In the genomic region with DNA sequence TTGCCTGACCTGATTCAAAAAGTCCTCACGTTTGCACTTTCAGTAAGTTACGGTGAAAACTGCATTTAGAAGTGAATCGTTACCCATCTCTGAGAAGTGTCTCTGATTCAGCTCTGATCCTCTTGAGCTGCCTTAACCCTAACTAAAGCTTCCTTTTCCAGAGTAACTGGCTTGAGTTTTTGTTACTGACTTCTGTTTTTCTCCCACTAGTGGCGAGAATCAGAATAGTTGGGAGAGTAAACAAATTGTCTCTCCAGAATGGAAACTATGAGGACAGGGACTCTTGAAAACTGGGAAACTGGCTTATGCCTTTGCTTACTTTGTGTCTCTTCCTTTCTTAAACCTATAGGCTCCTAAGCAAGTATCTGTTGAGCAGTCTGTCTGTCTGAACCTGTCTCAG, we compare ENCODE assay signal across 9 cellular contexts. TPM values are rescaled to one million over a fixed set of nuclear protein-coding genes. Genes with fewer than 3 reads are reported as not detected.
DNase-seq lines count a peak whose midpoint lies in the region; ATAC-seq and TF ChIP-seq lines count a peak whose summit lies in the region.
"Had no signal": no experiment of that assay in that cellular context is flagged by ENCODE, and none has a peak within 500 bp of the region (broad histone marks: within the 10 kb centered on the region; RNA-seq: fewer than 3 reads in every experiment).

No MANE protein-coding gene starts in this region.

- no peak for DNase-seq in HFF-Myc (ENCODE audit: extremely low read depth, low read depth)
- peak; percentile 22 for DNase-seq in astrocyte of the hippocampus (ENCODE audit: low read depth, low spot score)
- peak; percentile 72 for DNase-seq in mesenchymal stem cell
- DNase-seq in left lobe of liver (ENCODE audit: low spot score) = no peak
- no peak for DNase-seq in NCI-H524 treated with DMSO at 0.1 percent for 48 hours (lab: John Stamatoyannopoulos, UW)
- no peak for DNase-seq in stomach
- DNase-seq: activated CD4-positive, alpha-beta T cell treated with anti-CD3 and anti-CD28 coated beads for 4 hours had no signal

- no peak overlapping the region for H2AK5ac ChIP-seq in mesenchymal stem cell (ENCODE audit: low read length, severe bottlenecking)

- peaks cover 8% of the 10 kb centered on the region for H3K79me1 ChIP-seq in mesenchymal stem cell (replicated peaks; ENCODE audit: low read length, poor library complexity, severe bottlenecking)

- no peaks in the 10 kb centered on the region for H3K9me3 ChIP-seq in mesenchymal stem cell (ENCODE audit: control insufficient read depth, low read length)
- H3K9me3 ChIP-seq in stomach = no peaks in the 10 kb centered on the region

- no peak overlapping the region for H3K4me3 ChIP-seq in HFF-Myc (replicated peaks; ENCODE audit: low read depth, low read length)
- no peak overlapping the region for H3K4me3 ChIP-seq in mesenchymal stem cell (ENCODE audit: insufficient read depth in 1 of 2, low read depth in 1 of 2, low read length in 2 of 2)
- no peak overlapping the region for H3K4me3 ChIP-seq in stomach

- no peak for TF ChIP-seq POLR2A in stomach (IDR thresholded peaks at IDR 0.05)

- no peak overlapping the region for H3K23ac ChIP-seq in mesenchymal stem cell (ENCODE audit: low read length in 2 of 2)

- H3K9ac ChIP-seq in mesenchymal stem cell (ENCODE audit: low read length) = peak overlapping the region; percentile 10

- H4K8ac ChIP-seq in mesenchymal stem cell (ENCODE audit: low read length) = no peak overlapping the region

- no peak overlapping the region for H3K14ac ChIP-seq in mesenchymal stem cell (ENCODE audit: low read length in 2 of 2)

- H2BK120ac ChIP-seq in mesenchymal stem cell (ENCODE audit: low read depth, low read length) = no peak overlapping the region

- H3K27ac ChIP-seq in C4-2B (no peak overlapping the region), mesenchymal stem cell (ENCODE audit: low read length, poor library complexity, severe bottlenecking) (no peak overlapping the region), stomach (peak overlapping the region in 2 of 5 donors; percentile 18 to 65)

- no peak overlapping the region for H3K18ac ChIP-seq in mesenchymal stem cell (ENCODE audit: low read depth in 1 of 2, low read length in 2 of 2)

- no peak overlapping the region for H2AFZ ChIP-seq in mesenchymal stem cell (ENCODE audit: low read depth, low read length)

- ATAC-seq in HG02571 (IDR thresholded peaks at IDR 0.05; ENCODE audit: unreplicated experiment) = no peak
- ATAC-seq in left lobe of liver = no peak

- H3K4me1 ChIP-seq in mesenchymal stem cell (ENCODE audit: control insufficient read depth, insufficient read depth, low read depth, low read length) (peaks cover 5% of the 10 kb centered on the region), stomach (peaks cover 9 to 42% (median 27%) of the 10 kb centered on the region in 4 donors)

- no peak overlapping the region for H2BK5ac ChIP-seq in mesenchymal stem cell (ENCODE audit: low read depth, low read length, poor library complexity, severe bottlenecking)

- H3K4me2 ChIP-seq in mesenchymal stem cell (ENCODE audit: low read length, poor library complexity, severe bottlenecking) = no peak overlapping the region

- H3K36me3 ChIP-seq in mesenchymal stem cell (ENCODE audit: control insufficient read depth in 1 of 2, insufficient read depth in 2 of 2, low read depth in 1 of 2, low read length in 2 of 2) (peaks cover 11 to 84% of the 10 kb centered on the region in 2 experiments), stomach (peaks cover 22 to 93% (median 88%) of the 10 kb centered on the region in 4 donors)

- no peak for TF ChIP-seq EP300 in stomach (IDR thresholded peaks at IDR 0.05)

- no peaks in the 10 kb centered on the region for H3K27me3 ChIP-seq in mesenchymal stem cell (ENCODE audit: control insufficient read depth in 1 of 2, insufficient read depth in 1 of 2, low read length in 2 of 2)
- no peaks in the 10 kb centered on the region for H3K27me3 ChIP-seq in stomach

- intact Hi-C loops in stomach (cut with DNase I; ENCODE audit: low total_unique reads) = no loop called here

- TF ChIP-seq CTCF in C4-2B (conservative IDR thresholded peaks at IDR 0.05) = peak; percentile 50
- TF ChIP-seq CTCF in HFF-Myc (IDR thresholded peaks at IDR 0.05; ENCODE audit: low read depth, low read length, missing control alignments) = peak; percentile 26
- TF ChIP-seq CTCF in stomach (IDR thresholded peaks at IDR 0.05) = no peak

- no peak overlapping the region for H2BK12ac ChIP-seq in mesenchymal stem cell (ENCODE audit: low read length in 2 of 2)

- WGBS in mesenchymal stem cell = 86% methylated on average over 4 of the region's 4 CpGs
- WGBS in stomach, 5 donors = 49 to 66% (median 61%) methylated on average over 4 of the region's 4 CpGs

- H4K91ac ChIP-seq in mesenchymal stem cell (ENCODE audit: low read length) = no peak overlapping the region

- H2BK15ac ChIP-seq in mesenchymal stem cell (ENCODE audit: low read depth, poor library complexity, severe bottlenecking) = no peak overlapping the region

- H3K4ac ChIP-seq in mesenchymal stem cell (ENCODE audit: low read depth in 1 of 2, low read length in 2 of 2) = no peak overlapping the region

RNA-seq across cellular contexts. Expression of gene KPNB1, which starts 31.3 kb away (rescaled TPM):
- polyA plus RNA-seq in mesenchymal stem cell (2013, experiment 1 of 2) = 228 TPM
- 191 TPM for polyA plus RNA-seq in mesenchymal stem cell (2013, experiment 2 of 2)
- total RNA-seq in left lobe of liver (79.3 TPM), stomach (100 to 1,000 TPM; 155 to 669 (median 198) TPM)
- polyA plus RNA-seq in stomach = 10 to 100 TPM; 32.5 to 49.9 (median 33.6) TPM

Comparison
In these comparisons a context has a peak if more than half of its experiments do, and no peak if none do; other contexts are left out.
1. CTCF ChIP-seq: peak in C4-2B (single experiment) and HFF-Myc (single experiment); none in stomach (0 of 7).
2. DNase-seq: peak in astrocyte of the hippocampus (single experiment) and mesenchymal stem cell (single experiment); none in HFF-Myc (single experiment), left lobe of liver (single experiment), NCI-H524 treated with DMSO at 0.1 percent for 48 hours (single experiment) and stomach (single experiment).